Comparison of ENCODE assay signal across 1 cellular context in the genomic region with DNA sequence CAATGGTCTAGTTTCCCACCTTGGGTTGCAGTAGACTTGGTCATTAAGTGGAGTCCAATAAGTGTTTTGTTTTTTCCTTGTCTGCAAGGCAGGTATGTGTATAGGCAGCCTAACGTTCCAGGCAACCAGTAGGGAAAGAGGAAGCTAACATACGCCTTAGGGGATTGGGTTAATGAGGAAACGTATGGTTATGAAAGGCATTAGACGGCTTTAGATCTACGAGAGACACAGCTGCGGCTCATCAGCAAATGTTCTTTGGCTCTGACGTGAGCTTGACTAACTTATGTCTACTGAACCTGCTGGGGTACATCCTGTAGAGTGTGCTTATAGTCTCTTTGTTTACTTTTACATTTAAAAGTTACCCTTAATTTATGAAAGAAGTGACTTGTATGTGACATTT.
TF ChIP-seq lines count a peak whose summit lies in the region.

No MANE protein-coding gene starts in this region.

TF ChIP-seq in SK-N-SH, 30 proteins besides CTCF, POLR2A, EP300 and RAD21 (continued from another document):
- no peak for TF ChIP-seq SIN3A (IDR thresholded peaks at IDR 0.05; ENCODE audit: borderline replicate concordance, low read depth, low read length)
- no peak for TF ChIP-seq GATA2 (CRISPR knock-in tag; IDR thresholded peaks at IDR 0.05)
- TF ChIP-seq, protein P1, sequence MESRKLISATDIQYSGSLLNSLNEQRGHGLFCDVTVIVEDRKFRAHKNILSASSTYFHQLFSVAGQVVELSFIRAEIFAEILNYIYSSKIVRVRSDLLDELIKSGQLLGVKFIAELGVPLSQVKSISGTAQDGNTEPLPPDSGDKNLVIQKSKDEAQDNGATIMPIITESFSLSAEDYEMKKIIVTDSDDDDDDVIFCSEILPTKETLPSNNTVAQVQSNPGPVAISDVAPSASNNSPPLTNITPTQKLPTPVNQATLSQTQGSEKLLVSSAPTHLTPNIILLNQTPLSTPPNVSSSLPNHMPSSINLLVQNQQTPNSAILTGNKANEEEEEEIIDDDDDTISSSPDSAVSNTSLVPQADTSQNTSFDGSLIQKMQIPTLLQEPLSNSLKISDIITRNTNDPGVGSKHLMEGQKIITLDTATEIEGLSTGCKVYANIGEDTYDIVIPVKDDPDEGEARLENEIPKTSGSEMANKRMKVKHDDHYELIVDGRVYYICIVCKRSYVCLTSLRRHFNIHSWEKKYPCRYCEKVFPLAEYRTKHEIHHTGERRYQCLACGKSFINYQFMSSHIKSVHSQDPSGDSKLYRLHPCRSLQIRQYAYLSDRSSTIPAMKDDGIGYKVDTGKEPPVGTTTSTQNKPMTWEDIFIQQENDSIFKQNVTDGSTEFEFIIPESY (IDR thresholded peaks at IDR 0.05; ENCODE audit: borderline replicate concordance, low read depth) = no peak
- no peak for TF ChIP-seq MXI1 (IDR thresholded peaks at IDR 0.05; ENCODE audit: low read depth, low read length)
- TF ChIP-seq RXRA (IDR thresholded peaks at IDR 0.05; ENCODE audit: borderline replicate concordance, low read depth) = no peak
